ENCODE assay signal across 11 cellular contexts in the genomic region with DNA sequence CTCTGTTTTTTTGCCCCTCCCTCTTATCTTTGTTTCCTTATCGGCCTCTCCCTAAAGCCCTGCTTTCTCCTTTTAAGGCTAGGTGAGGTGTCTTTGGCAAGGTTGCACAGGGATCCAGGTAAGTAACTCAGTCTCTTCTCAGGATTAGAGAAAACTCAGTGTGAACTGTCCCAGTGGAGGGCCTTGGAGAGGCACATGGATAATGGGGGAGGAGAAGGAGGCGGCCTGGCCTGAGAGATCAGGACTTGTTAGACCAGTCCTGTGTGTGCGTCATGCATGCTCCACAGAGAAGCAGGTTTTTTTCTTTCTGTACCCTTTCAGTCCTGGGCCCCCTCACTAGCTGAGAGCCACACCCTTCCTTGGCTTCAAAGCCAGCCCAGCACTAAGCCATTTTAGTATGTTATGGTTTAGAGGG. TPM values are rescaled to one million over a fixed set of nuclear protein-coding genes. Genes with fewer than 3 reads are reported as not detected.
DNase-seq lines count a peak whose midpoint lies in the region; ATAC-seq, FAIRE-seq and TF ChIP-seq lines count a peak whose summit lies in the region.
"Had no signal": no experiment of that assay in that cellular context is flagged by ENCODE, and none has a peak within 500 bp of the region (broad histone marks: within the 10 kb centered on the region; RNA-seq: fewer than 3 reads in every experiment).

No MANE protein-coding gene starts in this region.

- H3K27me3 ChIP-seq in right atrium auricular region (no peaks in the 10 kb centered on the region), pancreas (no peaks in the 10 kb centered on the region)

- no peak overlapping the region for H3K4me3 ChIP-seq in right atrium auricular region
- no peak overlapping the region for H3K4me3 ChIP-seq in pancreas
- H3K4me3 ChIP-seq: SK-N-MC had no signal

- TF ChIP-seq CTCF in Calu3 (IDR thresholded peaks at IDR 0.05; ENCODE audit: unreplicated experiment): no peak
- TF ChIP-seq CTCF in WTC11 (IDR thresholded peaks at IDR 0.05): no peak
- no peak for TF ChIP-seq CTCF in right atrium auricular region (IDR thresholded peaks at IDR 0.05)
- no peak for TF ChIP-seq CTCF in pancreas (IDR thresholded peaks at IDR 0.05)

- H3K27ac Mint-ChIP-seq in Calu3 (ENCODE audit: unreplicated experiment) (peak overlapping the region; percentile 99), WTC11 (peak overlapping the region; percentile 99)
- H3K27ac Mint-ChIP-seq: CD4-positive, CD25-positive, alpha-beta regulatory T cell had no signal

- 16 to 18% methylated on average over 3 of the region's 3 CpGs for WGBS in pancreas, 2 donors

- no peaks in the 10 kb centered on the region for H3K27me3 Mint-ChIP-seq in Calu3 (ENCODE audit: unreplicated experiment)
- no peaks in the 10 kb centered on the region for H3K27me3 Mint-ChIP-seq in WTC11 (ENCODE audit: low read depth)
- H3K27me3 Mint-ChIP-seq: CD4-positive, CD25-positive, alpha-beta regulatory T cell had no signal

- peaks cover 0 to 99% of the 10 kb centered on the region in 2 donors for H3K4me1 ChIP-seq in right atrium auricular region
- peaks cover 72 to 83% (median 73%) of the 10 kb centered on the region in 3 donors for H3K4me1 ChIP-seq in pancreas

- DNase-seq in Calu3: peak; percentile 90
- DNase-seq in WTC11 (ENCODE audit: low spot score): peak; percentile 72
- DNase-seq in right atrium auricular region (ENCODE audit: low spot score): no peak
- peak; percentile 72 to 89 (median 82) for DNase-seq in pancreas
- DNase-seq in NOMO-1 treated with DMSO at 0.1 percent for 48 hours (lab: John Stamatoyannopoulos, UW; ENCODE audit: unreplicated experiment): no peak
- no peak for DNase-seq in epidermal melanocyte (ENCODE audit: insufficient read length, low spot score)
- no peak for DNase-seq in left lobe of liver (ENCODE audit: low spot score)
- DNase-seq: CD4-positive, CD25-positive, alpha-beta regulatory T cell had no signal

- no peak for FAIRE-seq in pancreas (lab: Jason Lieb, UNC)

- no peaks in the 10 kb centered on the region for H3K36me3 ChIP-seq in right atrium auricular region
- no peaks in the 10 kb centered on the region for H3K36me3 ChIP-seq in pancreas

- H3K9me3 ChIP-seq in right atrium auricular region (no peaks in the 10 kb centered on the region), pancreas (no peaks in the 10 kb centered on the region)

- H3K4me1 Mint-ChIP-seq in Calu3 (ENCODE audit: low read depth, unreplicated experiment) (peaks cover 90% of the 10 kb centered on the region), WTC11 (peaks cover 80% of the 10 kb centered on the region)

- no peaks in the 10 kb centered on the region for H3K9me3 Mint-ChIP-seq in Calu3 (ENCODE audit: low read depth, unreplicated experiment)
- no peaks in the 10 kb centered on the region for H3K9me3 Mint-ChIP-seq in WTC11
- H3K9me3 Mint-ChIP-seq: CD4-positive, CD25-positive, alpha-beta regulatory T cell had no signal

- H3K4me3 Mint-ChIP-seq in Calu3 (ENCODE audit: low read depth, unreplicated experiment) (peak overlapping the region; percentile 65), WTC11 (peak overlapping the region; percentile 60)
- H3K4me3 Mint-ChIP-seq: CD4-positive, CD25-positive, alpha-beta regulatory T cell had no signal

- H3K36me3 Mint-ChIP-seq in Calu3 (ENCODE audit: insufficient read depth, unreplicated experiment) (peaks cover 83% of the 10 kb centered on the region), WTC11 (no peaks in the 10 kb centered on the region; the same call in 1 of the 2 replicates)
- H3K36me3 Mint-ChIP-seq: CD4-positive, CD25-positive, alpha-beta regulatory T cell had no signal

- intact Hi-C loops in Calu3 (cut with micrococcal nuclease; ENCODE audit: unreplicated experiment) (loop anchor here (1.0 to 10.0 kb wide), 2 partner anchors 18 to 117 kb away; a partner anchor contains a TSS), pancreas (cut with DNase I) (no loop called here)

- BruUV-seq in Calu3 (replicated peaks; lab: Mats Ljungman, UMichigan): no TSS peak

- POLR2A ChIA-PET in WTC11 (lab: Charles Lee): interaction anchor here (0.9 to 9.0 kb wide), 5 partner anchors 10 to 518 kb away, joined by 3 to 188 read pairs (median 4); a partner anchor contains a TSS

- ATAC-seq in WTC11 (peak; percentile 60), pancreas (peak; percentile 74 to 83 (median 80)), left lobe of liver (no peak), GM19452 (IDR thresholded peaks at IDR 0.05; ENCODE audit: unreplicated experiment) (no peak)

- H3K27ac ChIP-seq in right atrium auricular region: peak overlapping the region; percentile 79 to 90
- H3K27ac ChIP-seq in pancreas: peak overlapping the region; percentile 42 to 85 (median 66)
- H3K27ac ChIP-seq: SK-N-MC had no signal

- CTCF ChIA-PET in Calu3 (lab: Charles Lee): interaction anchor here (0.8 to 1.8 kb wide), 4 partner anchors 15 to 20 kb away, joined by 3 to 7 read pairs (median 3); a partner anchor contains a TSS
- CTCF ChIA-PET in WTC11 (lab: Charles Lee): interaction anchor here (0.5 to 4.4 kb wide), 4 partner anchors 9 to 30 kb away, joined by 3 to 43 read pairs (median 15); a partner anchor contains a TSS

TF ChIP-seq in WTC11, 78 proteins besides CTCF, POLR2A, EP300 and RAD21:
- peak; percentile 43; the same call in 1 of the 2 replicates for TF ChIP-seq TEAD1 (CRISPR knock-in tag; IDR thresholded peaks at IDR 0.05)
- TF ChIP-seq, protein P1, sequence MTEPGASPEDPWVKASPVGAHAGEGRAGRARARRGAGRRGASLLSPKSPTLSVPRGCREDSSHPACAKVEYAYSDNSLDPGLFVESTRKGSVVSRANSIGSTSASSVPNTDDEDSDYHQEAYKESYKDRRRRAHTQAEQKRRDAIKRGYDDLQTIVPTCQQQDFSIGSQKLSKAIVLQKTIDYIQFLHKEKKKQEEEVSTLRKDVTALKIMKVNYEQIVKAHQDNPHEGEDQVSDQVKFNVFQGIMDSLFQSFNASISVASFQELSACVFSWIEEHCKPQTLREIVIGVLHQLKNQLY (CRISPR knock-in tag; IDR thresholded peaks at IDR 0.05): no peak
- TF ChIP-seq, protein P2, sequence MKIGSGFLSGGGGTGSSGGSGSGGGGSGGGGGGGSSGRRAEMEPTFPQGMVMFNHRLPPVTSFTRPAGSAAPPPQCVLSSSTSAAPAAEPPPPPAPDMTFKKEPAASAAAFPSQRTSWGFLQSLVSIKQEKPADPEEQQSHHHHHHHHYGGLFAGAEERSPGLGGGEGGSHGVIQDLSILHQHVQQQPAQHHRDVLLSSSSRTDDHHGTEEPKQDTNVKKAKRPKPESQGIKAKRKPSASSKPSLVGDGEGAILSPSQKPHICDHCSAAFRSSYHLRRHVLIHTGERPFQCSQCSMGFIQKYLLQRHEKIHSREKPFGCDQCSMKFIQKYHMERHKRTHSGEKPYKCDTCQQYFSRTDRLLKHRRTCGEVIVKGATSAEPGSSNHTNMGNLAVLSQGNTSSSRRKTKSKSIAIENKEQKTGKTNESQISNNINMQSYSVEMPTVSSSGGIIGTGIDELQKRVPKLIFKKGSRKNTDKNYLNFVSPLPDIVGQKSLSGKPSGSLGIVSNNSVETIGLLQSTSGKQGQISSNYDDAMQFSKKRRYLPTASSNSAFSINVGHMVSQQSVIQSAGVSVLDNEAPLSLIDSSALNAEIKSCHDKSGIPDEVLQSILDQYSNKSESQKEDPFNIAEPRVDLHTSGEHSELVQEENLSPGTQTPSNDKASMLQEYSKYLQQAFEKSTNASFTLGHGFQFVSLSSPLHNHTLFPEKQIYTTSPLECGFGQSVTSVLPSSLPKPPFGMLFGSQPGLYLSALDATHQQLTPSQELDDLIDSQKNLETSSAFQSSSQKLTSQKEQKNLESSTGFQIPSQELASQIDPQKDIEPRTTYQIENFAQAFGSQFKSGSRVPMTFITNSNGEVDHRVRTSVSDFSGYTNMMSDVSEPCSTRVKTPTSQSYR (CRISPR knock-in tag; IDR thresholded peaks at IDR 0.05): 0 out of 2 replicates have a peak, but pooled peaks have one; percentile 43
TF ChIP-seq in WTC11: peak in this region for 2.

RNA-seq across cellular contexts. Expression of a gene that starts 19.9 kb away (rescaled TPM):
- total RNA-seq in Calu3 (2022) (318 and 323 TPM in 2 replicates), WTC11 (2021) (164 to 165 TPM (median 164 TPM) in 3 replicates), right atrium auricular region (10 to 100 TPM; 58.2 to 63.2 TPM), pancreas (100 to 1,000 TPM; 113 to 203 (median 131) TPM), left lobe of liver (98.1 TPM)
- polyA plus RNA-seq in pancreas: 10 to 100 TPM; 42.7 to 73.1 TPM

RNA-seq across cellular contexts. Expression of a gene that starts 29.9 kb away (rescaled TPM):
- not detected in 2 replicates for total RNA-seq in Calu3 (2022)
- 0.09 to 0.14 TPM in 2 of 3 replicates, not detected in the other for total RNA-seq in WTC11 (2021)
- not detected for total RNA-seq in right atrium auricular region
- total RNA-seq in pancreas: not detected
- polyA plus RNA-seq in pancreas: under 1 TPM in 1 of 2 donors, not detected in 1; 0.05 TPM
- total RNA-seq in left lobe of liver: not detected
- total RNA-seq: CD4-positive, CD25-positive, alpha-beta regulatory T cell; glomerular endothelial cell had no signal

RNA-seq across cellular contexts. Expression of a gene that starts 40.2 kb away (rescaled TPM):
- total RNA-seq in Calu3 (2022) (124 and 131 TPM in 2 replicates), WTC11 (2021) (251 to 266 TPM (median 259 TPM) in 3 replicates), right atrium auricular region (100 to 1,000 TPM; 147 to 159 TPM), pancreas (10 to 100 TPM; 32.1 to 65.3 (median 56.0) TPM), left lobe of liver (67.9 TPM)
- 10 to 100 TPM; 62.9 to 96.4 TPM for polyA plus RNA-seq in pancreas

Comparison
In these comparisons a context has a peak if more than half of its experiments do, and no peak if none do; other contexts are left out.
1. DNase-seq: peak in Calu3 (single experiment), WTC11 (single experiment) and pancreas (6 of 6); none in right atrium auricular region (single experiment), NOMO-1 treated with DMSO at 0.1 percent for 48 hours (single experiment), epidermal melanocyte (single experiment) and left lobe of liver (single experiment).
2. ATAC-seq: peak in WTC11 (single experiment) and pancreas (4 of 4); none in left lobe of liver (single experiment) and GM19452 (single experiment).